Comparison of ENCODE assay signal across 25 cellular contexts in the genomic region with DNA sequence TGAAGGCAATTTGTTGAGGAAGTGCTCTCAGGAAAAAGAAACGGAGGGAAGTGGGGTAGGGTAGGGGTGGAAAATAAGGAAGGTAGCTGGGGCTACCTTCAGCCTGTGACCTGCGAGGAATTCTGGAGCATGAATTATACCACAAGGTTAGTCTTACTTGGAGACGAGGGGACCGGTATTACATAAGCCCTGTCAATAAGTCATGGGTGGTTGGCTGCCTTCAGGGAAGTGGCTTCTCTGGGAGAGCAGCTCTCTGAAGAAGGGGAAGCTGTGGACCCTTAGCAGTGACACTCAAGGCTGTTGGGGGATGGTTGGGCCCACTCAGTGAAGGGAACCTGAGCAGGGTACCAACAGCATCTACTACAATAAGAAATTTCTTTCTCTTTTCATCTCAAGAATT.
DNase-seq lines count a peak whose midpoint lies in the region; ATAC-seq and TF ChIP-seq lines count a peak whose summit lies in the region.
"Had no signal": no experiment of that assay in that cellular context is flagged by ENCODE, and none has a peak within 500 bp of the region (broad histone marks: within the 10 kb centered on the region; RNA-seq: fewer than 3 reads in every experiment).

No MANE protein-coding gene starts in this region.

- ATAC-seq in upper lobe of right lung: peak; percentile 35
- ATAC-seq: activated CD8-positive, alpha-beta T cell treated with anti-CD3 and anti-CD28 coated beads for 36 hours; activated T-helper 17 cell treated with anti-CD3 and anti-CD28 coated beads, Interleukin-2, amount 50 U/mL, for 72 hours; mucosa of descending colon had no signal

- peak overlapping the region in 3 of 4 donors; percentile 3 to 36 (median 32) for H3K27ac ChIP-seq in esophagus squamous epithelium
- H3K27ac ChIP-seq in upper lobe of right lung: no peak overlapping the region
- no peak overlapping the region for H3K27ac ChIP-seq in left ventricle myocardium inferior (replicated peaks)
- H3K27ac ChIP-seq: KMS-11, uterus had no signal

- H3K4me1 ChIP-seq in esophagus squamous epithelium (peaks cover 1 to 22% (median 3%) of the 10 kb centered on the region in 3 donors), upper lobe of right lung (peaks cover 3% of the 10 kb centered on the region), left ventricle myocardium inferior (peaks cover 7% of the 10 kb centered on the region)
- H3K4me1 ChIP-seq: uterus had no signal

- intact Hi-C loops in esophagus squamous epithelium (cut with DNase I) (no loop called here), upper lobe of right lung (cut with DNase I) (no loop called here), left ventricle myocardium inferior (cut with micrococcal nuclease) (no loop called here)

- H3K9me3 ChIP-seq in esophagus squamous epithelium (no peaks in the 10 kb centered on the region), upper lobe of right lung (no peaks in the 10 kb centered on the region), left ventricle myocardium inferior (replicated peaks) (no peaks in the 10 kb centered on the region)
- H3K9me3 ChIP-seq: mucosa of descending colon, uterus had no signal

- TF ChIP-seq CTCF in esophagus squamous epithelium (IDR thresholded peaks at IDR 0.05) (no peak), upper lobe of right lung (IDR thresholded peaks at IDR 0.05) (no peak), left ventricle myocardium inferior (IDR thresholded peaks at IDR 0.05; ENCODE audit: borderline replicate concordance) (no peak)

- no peak overlapping the region for H3K4me3 ChIP-seq in esophagus squamous epithelium
- H3K4me3 ChIP-seq in upper lobe of right lung: no peak overlapping the region
- no peak overlapping the region for H3K4me3 ChIP-seq in left ventricle myocardium inferior
- H3K4me3 ChIP-seq: mucosa of descending colon, uterus had no signal

- DNase-seq in SIG-M5 treated with dmso at 0.1 percent for 504 hours (lab: John Stamatoyannopoulos, UW; ENCODE audit: unreplicated experiment) (peak; percentile 18), SIG-M5 (lab: John Stamatoyannopoulos, UW) (no peak), MV-4-11 (lab: John Stamatoyannopoulos, UW) (peak; percentile 68), esophagus squamous epithelium (lab: John Stamatoyannopoulos, UW) (no peak), upper lobe of right lung (no peak), left ventricle myocardium inferior (no peak), NCI-H69 (lab: John Stamatoyannopoulos, UW) (no peak), LoVo (ENCODE audit: low spot score) (no peak)
- DNase-seq: activated CD4-positive, alpha-beta T cell treated with anti-CD3 and anti-CD28 coated beads for 1 hour; activated CD8-positive, alpha-beta T cell treated with anti-CD3 and anti-CD28 coated beads for 36 hours; amygdala; DMS153; effector memory CD4-positive, alpha-beta T cell; H9; head of caudate nucleus; mucosa of descending colon; NCI-H1048; NCI-H1694 treated with DMSO at 0.1 percent for 48 hours; NCI-H2171; NCI-H524 treated with DMSO at 0.1 percent for 48 hours; NK-92 treated with Interleukin-12 subunit alpha and Interleukin-12 subunit beta, amount 100 ng/mL, for 24 hours; stimulated activated naive CD4-positive, alpha-beta T cell; uterus had no signal

- H3K36me3 ChIP-seq in esophagus squamous epithelium (no peaks in the 10 kb centered on the region), upper lobe of right lung (no peaks in the 10 kb centered on the region), left ventricle myocardium inferior (no peaks in the 10 kb centered on the region)
- H3K36me3 ChIP-seq: uterus had no signal

- H3K27me3 ChIP-seq in esophagus squamous epithelium (no peaks in the 10 kb centered on the region), upper lobe of right lung (no peaks in the 10 kb centered on the region), left ventricle myocardium inferior (ENCODE audit: low read depth) (no peaks in the 10 kb centered on the region)
- H3K27me3 ChIP-seq: uterus had no signal

- no peak for TF ChIP-seq POLR2A in esophagus squamous epithelium (IDR thresholded peaks at IDR 0.05)

- 83 to 86% methylated on average over 4 of the region's 4 CpGs for WGBS in esophagus squamous epithelium, 2 donors

Comparison
In these comparisons a context has a peak if more than half of its experiments do, and no peak if none do; other contexts are left out.
1. DNase-seq: peak in SIG-M5 treated with dmso at 0.1 percent for 504 hours (single experiment) and MV-4-11 (single experiment); none in SIG-M5 (single experiment), esophagus squamous epithelium (single experiment), upper lobe of right lung (single experiment), left ventricle myocardium inferior (single experiment), NCI-H69 (single experiment) and LoVo (single experiment).
2. H3K27ac ChIP-seq: peak in esophagus squamous epithelium (3 of 4); none in upper lobe of right lung (single experiment) and left ventricle myocardium inferior (single experiment).